1 cellular context compared by ENCODE assay signal in genomic region chr17:40422990-40423611, GRCh38.
A peak's percentile ranks its signal among the peaks of the same experiment; 100 is the strongest.
TF ChIP-seq lines count a peak whose summit lies in the region.

No MANE protein-coding gene starts in this region.

TF ChIP-seq in HEK293, 187 proteins besides CTCF, POLR2A, EP300 and RAD21 (continued from another document and continues in another):
- no peak for TF ChIP-seq ZNF518A (tag by site-specific recombination; conservative IDR thresholded peaks at IDR 0.05; ENCODE audit: low read depth)
- TF ChIP-seq ZNF701 (tag by site-specific recombination; IDR thresholded peaks at IDR 0.05) = no peak
- TF ChIP-seq, protein P1, sequence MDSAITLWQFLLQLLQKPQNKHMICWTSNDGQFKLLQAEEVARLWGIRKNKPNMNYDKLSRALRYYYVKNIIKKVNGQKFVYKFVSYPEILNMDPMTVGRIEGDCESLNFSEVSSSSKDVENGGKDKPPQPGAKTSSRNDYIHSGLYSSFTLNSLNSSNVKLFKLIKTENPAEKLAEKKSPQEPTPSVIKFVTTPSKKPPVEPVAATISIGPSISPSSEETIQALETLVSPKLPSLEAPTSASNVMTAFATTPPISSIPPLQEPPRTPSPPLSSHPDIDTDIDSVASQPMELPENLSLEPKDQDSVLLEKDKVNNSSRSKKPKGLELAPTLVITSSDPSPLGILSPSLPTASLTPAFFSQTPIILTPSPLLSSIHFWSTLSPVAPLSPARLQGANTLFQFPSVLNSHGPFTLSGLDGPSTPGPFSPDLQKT (IDR thresholded peaks at IDR 0.05; ENCODE audit: borderline replicate concordance, low read depth, low read length) = no peak
- no peak for TF ChIP-seq ZNF654 (tag by site-specific recombination; IDR thresholded peaks at IDR 0.05; ENCODE audit: low read depth)
- TF ChIP-seq, protein P2, sequence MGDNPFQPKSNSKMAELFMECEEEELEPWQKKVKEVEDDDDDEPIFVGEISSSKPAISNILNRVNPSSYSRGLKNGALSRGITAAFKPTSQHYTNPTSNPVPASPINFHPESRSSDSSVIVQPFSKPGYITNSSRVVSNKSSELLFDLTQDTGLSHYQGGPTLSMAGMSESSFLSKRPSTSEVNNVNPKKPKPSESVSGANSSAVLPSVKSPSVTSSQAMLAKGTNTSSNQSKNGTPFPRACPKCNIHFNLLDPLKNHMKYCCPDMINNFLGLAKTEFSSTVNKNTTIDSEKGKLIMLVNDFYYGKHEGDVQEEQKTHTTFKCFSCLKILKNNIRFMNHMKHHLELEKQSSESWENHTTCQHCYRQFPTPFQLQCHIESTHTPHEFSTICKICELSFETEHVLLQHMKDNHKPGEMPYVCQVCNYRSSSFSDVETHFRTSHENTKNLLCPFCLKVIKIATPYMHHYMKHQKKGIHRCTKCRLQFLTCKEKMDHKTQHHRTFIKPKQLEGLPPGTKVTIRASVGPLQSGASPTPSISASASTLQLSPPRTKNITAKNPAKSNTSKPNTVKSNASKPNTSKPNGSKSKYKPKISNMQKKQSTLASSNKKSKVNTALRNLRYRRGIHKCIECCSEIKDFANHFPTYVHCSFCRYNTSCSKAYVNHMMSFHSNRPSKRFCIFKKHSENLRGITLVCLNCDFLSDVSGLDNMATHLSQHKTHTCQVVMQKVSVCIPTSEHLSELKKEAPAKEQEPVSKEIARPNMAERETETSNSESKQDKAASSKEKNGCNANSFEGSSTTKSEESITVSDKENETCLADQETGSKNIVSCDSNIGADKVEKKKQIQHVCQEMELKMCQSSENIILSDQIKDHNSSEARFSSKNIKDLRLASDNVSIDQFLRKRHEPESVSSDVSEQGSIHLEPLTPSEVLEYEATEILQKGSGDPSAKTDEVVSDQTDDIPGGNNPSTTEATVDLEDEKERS (tag by site-specific recombination; IDR thresholded peaks at IDR 0.05) = no peak
- TF ChIP-seq ZNF776 (tag by site-specific recombination; IDR thresholded peaks at IDR 0.05; ENCODE audit: borderline replicate concordance) = no peak
- TF ChIP-seq GLI2 (tag by site-specific recombination; IDR thresholded peaks at IDR 0.05; ENCODE audit: borderline replicate concordance, low read depth) = no peak
- TF ChIP-seq, protein P3, sequence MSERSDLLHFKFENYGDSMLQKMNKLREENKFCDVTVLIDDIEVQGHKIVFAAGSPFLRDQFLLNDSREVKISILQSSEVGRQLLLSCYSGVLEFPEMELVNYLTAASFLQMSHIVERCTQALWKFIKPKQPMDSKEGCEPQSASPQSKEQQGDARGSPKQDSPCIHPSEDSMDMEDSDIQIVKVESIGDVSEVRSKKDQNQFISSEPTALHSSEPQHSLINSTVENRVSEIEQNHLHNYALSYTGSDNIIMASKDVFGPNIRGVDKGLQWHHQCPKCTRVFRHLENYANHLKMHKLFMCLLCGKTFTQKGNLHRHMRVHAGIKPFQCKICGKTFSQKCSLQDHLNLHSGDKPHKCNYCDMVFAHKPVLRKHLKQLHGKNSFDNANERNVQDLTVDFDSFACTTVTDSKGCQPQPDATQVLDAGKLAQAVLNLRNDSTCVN (tag by site-specific recombination; optimal IDR thresholded peaks at IDR 0.05) = no peak
- TF ChIP-seq ZNF624 (tag by site-specific recombination; IDR thresholded peaks at IDR 0.05) = no peak
- no peak for TF ChIP-seq ZNF677 (tag by site-specific recombination; IDR thresholded peaks at IDR 0.05)
- TF ChIP-seq IKZF3 (tag by site-specific recombination; IDR thresholded peaks at IDR 0.05) = no peak
- TF ChIP-seq ZNF623 (tag by site-specific recombination; IDR thresholded peaks at IDR 0.05) = no peak
- TF ChIP-seq BCL11B (tag by site-specific recombination; IDR thresholded peaks at IDR 0.05; ENCODE audit: low read depth) = no peak
- no peak for TF ChIP-seq ZNF571 (tag by site-specific recombination; IDR thresholded peaks at IDR 0.05)
- no peak for TF ChIP-seq ZNF214 (tag by site-specific recombination; IDR thresholded peaks at IDR 0.05; ENCODE audit: borderline replicate concordance)
- TF ChIP-seq ZNF394 (tag by site-specific recombination; IDR thresholded peaks at IDR 0.05; ENCODE audit: borderline replicate concordance) = no peak
- TF ChIP-seq ZNF221 (tag by site-specific recombination; IDR thresholded peaks at IDR 0.05; ENCODE audit: borderline replicate concordance) = no peak
- TF ChIP-seq ZNF521 (tag by site-specific recombination; IDR thresholded peaks at IDR 0.05) = no peak
- TF ChIP-seq ZNF184 (tag by site-specific recombination; IDR thresholded peaks at IDR 0.05) = 0 out of 2 replicates have a peak, but pooled peaks have one; percentile 61
- peak; percentile 32; the same call in 1 of the 2 replicates for TF ChIP-seq BCL11A (tag by site-specific recombination; IDR thresholded peaks at IDR 0.05; ENCODE audit: low read depth)
- 0 out of 2 replicates have a peak, but pooled peaks have one; percentile 32 for TF ChIP-seq ZNF10 (tag by site-specific recombination; IDR thresholded peaks at IDR 0.05)
- no peak for TF ChIP-seq ZNF423 (tag by site-specific recombination; IDR thresholded peaks at IDR 0.05)
- no peak for TF ChIP-seq ZNF610 (tag by site-specific recombination; IDR thresholded peaks at IDR 0.05; ENCODE audit: borderline replicate concordance)
- no peak for TF ChIP-seq YY1 (tag by site-specific recombination; IDR thresholded peaks at IDR 0.05)
- TF ChIP-seq ZSCAN30 (tag by site-specific recombination; IDR thresholded peaks at IDR 0.05) = 0 out of 2 replicates have a peak, but pooled peaks have one; percentile 10
- TF ChIP-seq ZBTB8A (tag by site-specific recombination; IDR thresholded peaks at IDR 0.05) = no peak; the same call in 1 of the 2 replicates
- no peak for TF ChIP-seq ZNF174 (tag by site-specific recombination; IDR thresholded peaks at IDR 0.05)
- TF ChIP-seq, protein P4, sequence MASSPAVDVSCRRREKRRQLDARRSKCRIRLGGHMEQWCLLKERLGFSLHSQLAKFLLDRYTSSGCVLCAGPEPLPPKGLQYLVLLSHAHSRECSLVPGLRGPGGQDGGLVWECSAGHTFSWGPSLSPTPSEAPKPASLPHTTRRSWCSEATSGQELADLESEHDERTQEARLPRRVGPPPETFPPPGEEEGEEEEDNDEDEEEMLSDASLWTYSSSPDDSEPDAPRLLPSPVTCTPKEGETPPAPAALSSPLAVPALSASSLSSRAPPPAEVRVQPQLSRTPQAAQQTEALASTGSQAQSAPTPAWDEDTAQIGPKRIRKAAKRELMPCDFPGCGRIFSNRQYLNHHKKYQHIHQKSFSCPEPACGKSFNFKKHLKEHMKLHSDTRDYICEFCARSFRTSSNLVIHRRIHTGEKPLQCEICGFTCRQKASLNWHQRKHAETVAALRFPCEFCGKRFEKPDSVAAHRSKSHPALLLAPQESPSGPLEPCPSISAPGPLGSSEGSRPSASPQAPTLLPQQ (tag by site-specific recombination; IDR thresholded peaks at IDR 0.05) = peak; percentile 33; the same call in 1 of the 2 replicates
- no peak for TF ChIP-seq ZNF138 (tag by site-specific recombination; IDR thresholded peaks at IDR 0.05; ENCODE audit: borderline replicate concordance)
- TF ChIP-seq ZNF341 (tag by site-specific recombination; IDR thresholded peaks at IDR 0.05; ENCODE audit: low read depth) = no peak
- TF ChIP-seq WT1 (tag by site-specific recombination; IDR thresholded peaks at IDR 0.05) = no peak
- TF ChIP-seq ZBTB7A (tag by site-specific recombination; IDR thresholded peaks at IDR 0.05; ENCODE audit: low read depth) = no peak
- TF ChIP-seq ZNF777 (tag by site-specific recombination; IDR thresholded peaks at IDR 0.05; ENCODE audit: borderline replicate concordance) = no peak
- TF ChIP-seq ZNF555 (tag by site-specific recombination; conservative IDR thresholded peaks at IDR 0.05) = no peak
- TF ChIP-seq GFI1B (tag by site-specific recombination; IDR thresholded peaks at IDR 0.05) = no peak
- peak; percentile 64; the same call in 1 of the 2 replicates for TF ChIP-seq ZBTB48 (tag by site-specific recombination; IDR thresholded peaks at IDR 0.05)
- no peak for TF ChIP-seq ZSCAN23 (tag by site-specific recombination; IDR thresholded peaks at IDR 0.05)
- TF ChIP-seq ZFP41 (tag by site-specific recombination; IDR thresholded peaks at IDR 0.05; ENCODE audit: borderline replicate concordance) = no peak
- TF ChIP-seq ZNF664 (tag by site-specific recombination; IDR thresholded peaks at IDR 0.05) = no peak
- no peak for TF ChIP-seq ZNF37A (tag by site-specific recombination; IDR thresholded peaks at IDR 0.05)
- TF ChIP-seq ZNF19 (tag by site-specific recombination; IDR thresholded peaks at IDR 0.05; ENCODE audit: low read depth) = no peak
- TF ChIP-seq ZBTB17 (tag by site-specific recombination; IDR thresholded peaks at IDR 0.05) = peak; percentile 72
- TF ChIP-seq ZNF211 (tag by site-specific recombination; IDR thresholded peaks at IDR 0.05; ENCODE audit: low read depth) = no peak
- TF ChIP-seq, protein P5, sequence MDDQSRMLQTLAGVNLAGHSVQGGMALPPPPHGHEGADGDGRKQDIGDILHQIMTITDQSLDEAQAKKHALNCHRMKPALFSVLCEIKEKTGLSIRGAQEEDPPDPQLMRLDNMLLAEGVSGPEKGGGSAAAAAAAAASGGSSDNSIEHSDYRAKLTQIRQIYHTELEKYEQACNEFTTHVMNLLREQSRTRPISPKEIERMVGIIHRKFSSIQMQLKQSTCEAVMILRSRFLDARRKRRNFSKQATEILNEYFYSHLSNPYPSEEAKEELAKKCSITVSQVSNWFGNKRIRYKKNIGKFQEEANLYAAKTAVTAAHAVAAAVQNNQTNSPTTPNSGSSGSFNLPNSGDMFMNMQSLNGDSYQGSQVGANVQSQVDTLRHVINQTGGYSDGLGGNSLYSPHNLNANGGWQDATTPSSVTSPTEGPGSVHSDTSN (CRISPR knock-in tag; IDR thresholded peaks at IDR 0.05) = no peak
- TF ChIP-seq ZNF785 (tag by site-specific recombination; IDR thresholded peaks at IDR 0.05) = no peak
- no peak for TF ChIP-seq ZNF792 (tag by site-specific recombination; IDR thresholded peaks at IDR 0.05)
- TF ChIP-seq, protein P6, sequence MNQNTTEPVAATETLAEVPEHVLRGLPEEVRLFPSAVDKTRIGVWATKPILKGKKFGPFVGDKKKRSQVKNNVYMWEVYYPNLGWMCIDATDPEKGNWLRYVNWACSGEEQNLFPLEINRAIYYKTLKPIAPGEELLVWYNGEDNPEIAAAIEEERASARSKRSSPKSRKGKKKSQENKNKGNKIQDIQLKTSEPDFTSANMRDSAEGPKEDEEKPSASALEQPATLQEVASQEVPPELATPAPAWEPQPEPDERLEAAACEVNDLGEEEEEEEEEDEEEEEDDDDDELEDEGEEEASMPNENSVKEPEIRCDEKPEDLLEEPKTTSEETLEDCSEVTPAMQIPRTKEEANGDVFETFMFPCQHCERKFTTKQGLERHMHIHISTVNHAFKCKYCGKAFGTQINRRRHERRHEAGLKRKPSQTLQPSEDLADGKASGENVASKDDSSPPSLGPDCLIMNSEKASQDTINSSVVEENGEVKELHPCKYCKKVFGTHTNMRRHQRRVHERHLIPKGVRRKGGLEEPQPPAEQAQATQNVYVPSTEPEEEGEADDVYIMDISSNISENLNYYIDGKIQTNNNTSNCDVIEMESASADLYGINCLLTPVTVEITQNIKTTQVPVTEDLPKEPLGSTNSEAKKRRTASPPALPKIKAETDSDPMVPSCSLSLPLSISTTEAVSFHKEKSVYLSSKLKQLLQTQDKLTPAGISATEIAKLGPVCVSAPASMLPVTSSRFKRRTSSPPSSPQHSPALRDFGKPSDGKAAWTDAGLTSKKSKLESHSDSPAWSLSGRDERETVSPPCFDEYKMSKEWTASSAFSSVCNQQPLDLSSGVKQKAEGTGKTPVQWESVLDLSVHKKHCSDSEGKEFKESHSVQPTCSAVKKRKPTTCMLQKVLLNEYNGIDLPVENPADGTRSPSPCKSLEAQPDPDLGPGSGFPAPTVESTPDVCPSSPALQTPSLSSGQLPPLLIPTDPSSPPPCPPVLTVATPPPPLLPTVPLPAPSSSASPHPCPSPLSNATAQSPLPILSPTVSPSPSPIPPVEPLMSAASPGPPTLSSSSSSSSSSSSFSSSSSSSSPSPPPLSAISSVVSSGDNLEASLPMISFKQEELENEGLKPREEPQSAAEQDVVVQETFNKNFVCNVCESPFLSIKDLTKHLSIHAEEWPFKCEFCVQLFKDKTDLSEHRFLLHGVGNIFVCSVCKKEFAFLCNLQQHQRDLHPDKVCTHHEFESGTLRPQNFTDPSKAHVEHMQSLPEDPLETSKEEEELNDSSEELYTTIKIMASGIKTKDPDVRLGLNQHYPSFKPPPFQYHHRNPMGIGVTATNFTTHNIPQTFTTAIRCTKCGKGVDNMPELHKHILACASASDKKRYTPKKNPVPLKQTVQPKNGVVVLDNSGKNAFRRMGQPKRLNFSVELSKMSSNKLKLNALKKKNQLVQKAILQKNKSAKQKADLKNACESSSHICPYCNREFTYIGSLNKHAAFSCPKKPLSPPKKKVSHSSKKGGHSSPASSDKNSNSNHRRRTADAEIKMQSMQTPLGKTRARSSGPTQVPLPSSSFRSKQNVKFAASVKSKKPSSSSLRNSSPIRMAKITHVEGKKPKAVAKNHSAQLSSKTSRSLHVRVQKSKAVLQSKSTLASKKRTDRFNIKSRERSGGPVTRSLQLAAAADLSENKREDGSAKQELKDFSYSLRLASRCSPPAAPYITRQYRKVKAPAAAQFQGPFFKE (tag by site-specific recombination; IDR thresholded peaks at IDR 0.05; ENCODE audit: borderline replicate concordance) = no peak
